27 cellular contexts compared by ENCODE assay signal in the genomic region with DNA sequence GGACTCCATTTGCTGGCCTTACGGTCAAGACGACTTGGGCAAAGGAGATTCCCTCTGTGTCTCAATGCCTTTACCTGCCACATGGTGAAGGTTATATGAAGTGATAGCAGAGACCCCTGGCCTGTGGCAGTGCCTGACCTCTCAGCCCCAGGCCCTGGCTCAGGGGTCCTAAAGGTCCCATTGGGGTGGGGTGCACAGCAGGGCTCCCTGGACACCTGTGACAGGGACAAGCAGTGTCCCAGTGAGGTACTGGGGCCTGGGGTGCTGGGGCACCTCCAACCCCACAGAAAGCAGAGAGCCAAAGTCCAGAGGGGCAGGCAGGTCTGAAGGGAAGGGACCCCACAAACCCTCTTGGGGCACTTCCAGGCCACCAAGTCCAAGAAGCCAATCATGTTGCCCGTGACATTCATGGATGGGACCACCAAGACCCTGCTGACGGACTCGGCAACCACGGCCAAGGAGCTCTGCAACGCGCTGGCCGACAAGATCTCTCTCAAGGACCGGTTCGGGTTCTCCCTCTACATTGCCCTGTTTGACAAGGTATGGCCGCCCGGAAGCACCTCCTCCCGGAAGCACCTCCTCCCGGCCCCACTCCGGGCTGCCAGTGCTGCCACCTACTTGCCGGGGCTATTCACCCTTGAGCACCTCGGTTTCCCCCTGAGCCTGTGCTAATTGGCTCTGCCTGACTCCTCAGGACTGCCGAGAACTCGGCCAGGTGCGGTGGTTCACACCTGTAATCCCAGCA.
"Had no signal": no experiment of that assay in that cellular context is flagged by ENCODE, and none has a peak within 500 bp of the region (broad histone marks: within the 10 kb centered on the region; RNA-seq: fewer than 3 reads in every experiment).

No MANE protein-coding gene starts in this region.

- DNase-seq: activated B cell treated with CpG ODN at 0.5 μM for 24 hours; activated CD4-positive, alpha-beta T cell treated with anti-CD3 and anti-CD28 coated beads for 48 hours; activated CD4-positive, alpha-beta T cell treated with anti-CD3 and anti-CD28 coated beads, Interleukin-2, amount 50 U/mL, for 1 hour; activated CD4-positive, alpha-beta T cell treated with anti-CD3 and anti-CD28 coated beads, Interleukin-2, amount 50 U/mL, for 48 hours; activated CD8-positive, alpha-beta memory T cell treated with anti-CD3 and anti-CD28 coated beads for 24 hours; activated CD8-positive, alpha-beta T cell treated with anti-CD3 and anti-CD28 coated beads for 36 hours; activated effector memory CD4-positive, alpha-beta T cell treated with Interleukin-2 at 50 U/mL for 16 hours; activated gamma-delta T cell treated with Interleukin-2 at 50 U/mL for 16 hours; activated naive CD4-positive, alpha-beta T cell treated with anti-CD3 and anti-CD28 coated beads, Interleukin-2, amount 50 U/mL, for 16 hours; activated naive CD4-positive, alpha-beta T cell treated with Interleukin-2 at 50 U/mL for 16 hours; activated T-cell treated with anti-CD3 and anti-CD28 coated beads, Interleukin-2, amount 50 U/mL, for 4 hours; amniotic stem cell; brain microvascular endothelial cell; effector memory CD4-positive, alpha-beta T cell; endodermal cell; foreskin fibroblast; T-helper 17 cell; T1000; WERI-Rb-1 had no signal

- H3K27me3 ChIP-seq: brain microvascular endothelial cell, dorsolateral prefrontal cortex had no signal

- ATAC-seq: activated CD4-positive, CD25-positive, alpha-beta regulatory T cell treated with anti-CD3 and anti-CD28 coated beads, Interleukin-2, amount 50 U/mL, for 24 hours; activated CD8-positive, alpha-beta T cell treated with anti-CD3 and anti-CD28 coated beads for 36 hours; activated T-cell treated with anti-CD3 and anti-CD28 coated beads, Interleukin-2, amount 50 U/mL, for 4 hours; activated T-helper 17 cell treated with anti-CD3 and anti-CD28 coated beads, Interleukin-2, amount 50 U/mL, for 72 hours; esophagus mucosa; T-helper 17 cell had no signal

- FAIRE-seq: astrocyte, bronchial epithelial cell, frontal cortex had no signal

- H3K27ac ChIP-seq: brain microvascular endothelial cell, coronary artery, dorsolateral prefrontal cortex, WERI-Rb-1 had no signal

- H3K4me3 ChIP-seq: coronary artery had no signal

- H3K36me3 ChIP-seq: brain microvascular endothelial cell had no signal
